22 cellular contexts compared by ENCODE assay signal in the genomic region with DNA sequence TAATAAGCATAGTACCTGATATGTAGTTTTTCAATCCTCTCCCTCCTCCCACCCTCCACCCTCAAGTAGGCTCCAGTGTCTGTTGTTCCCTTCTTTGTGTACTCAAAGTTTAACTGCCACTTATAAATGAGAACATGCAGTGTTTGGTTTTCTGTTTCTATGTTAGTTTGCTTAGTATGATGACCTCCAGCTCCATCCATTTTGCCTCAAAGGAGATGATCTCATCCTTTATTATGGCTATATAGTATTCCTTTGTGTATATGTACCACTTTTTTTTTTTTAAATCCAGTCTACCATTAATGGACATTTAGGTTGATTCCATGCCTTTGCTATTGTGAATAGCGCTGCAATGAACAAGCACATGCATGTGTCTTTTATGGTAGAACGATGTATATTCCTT. TPM values are rescaled to one million over a fixed set of nuclear protein-coding genes. Genes with fewer than 3 reads are reported as not detected.
DNase-seq lines count a peak whose midpoint lies in the region; ATAC-seq, FAIRE-seq and TF ChIP-seq lines count a peak whose summit lies in the region.
"Had no signal": no experiment of that assay in that cellular context is flagged by ENCODE, and none has a peak within 500 bp of the region (broad histone marks: within the 10 kb centered on the region; RNA-seq: fewer than 3 reads in every experiment).

No MANE protein-coding gene starts in this region.

- no TSS peak for BruUV-seq in K562 (replicated peaks; lab: Mats Ljungman, UMichigan)

- intact Hi-C loops in K562 (cut with micrococcal nuclease) = no loop called here
- intact Hi-C loops in left lung (cut with DNase I) = no loop called here

- CTCF ChIA-PET in SK-N-SH (lab: Yijun Ruan, JAX) (no interaction called here), K562 (lab: Yijun Ruan, JAX; ENCODE audit: low intra/inter-chr PET ratio) (no interaction called here)

- TF ChIP-seq CTCF in SK-N-SH (IDR thresholded peaks at IDR 0.05) (no peak), K562 (IDR thresholded peaks at IDR 0.05 in 2 of 3, conservative IDR thresholded peaks at IDR 0.05 in 1 of 3; ENCODE audit: insufficient read depth in 2 of 3, low read depth in 1 of 3, low read length in 3 of 3) (no peak), left lung (IDR thresholded peaks at IDR 0.05) (no peak)

- ATAC-seq in SK-N-SH treated with all-trans-retinoic acid at 6 μM for 48 hours (no peak), K562 (no peak), left lung (peak; percentile 16), HG02610 (IDR thresholded peaks at IDR 0.05; ENCODE audit: unreplicated experiment) (no peak)
- ATAC-seq: A549; CD8-positive, alpha-beta T cell had no signal

- H3K4me2 ChIP-seq in SK-N-SH (no peak overlapping the region), K562 (ENCODE audit: insufficient read depth, low read length) (no peak overlapping the region)
- H3K4me2 ChIP-seq: A549; BLaER1 treated with 17β-estradiol and CSF1 and Interleukin-3, amounts not matched to agents 10 nM and 100 nM had no signal

- peak; percentile 40 for FAIRE-seq in GM12891 (lab: Jason Lieb, UNC)
- FAIRE-seq in K562 (lab: Jason Lieb, UNC) = no peak
- FAIRE-seq: A549, D721Med, G401.6, GM12892, GM18507 had no signal

- no peak overlapping the region for H3K4me3 ChIP-seq in SK-N-SH (ENCODE audit: low read depth in 2 of 2, low read length in 1 of 2)
- H3K4me3 ChIP-seq in K562 = no peak overlapping the region
- H3K4me3 ChIP-seq in left lung = no peak overlapping the region
- H3K4me3 ChIP-seq: A549; BLaER1 treated with 17β-estradiol and CSF1 and Interleukin-3, amounts not matched to agents 10 nM and 100 nM had no signal

- in situ Hi-C loops in K562 (cut with MboI) = no loop called here

- H2AFZ ChIP-seq in SK-N-SH (ENCODE audit: low read depth) (no peak overlapping the region), K562 (ENCODE audit: low read depth, low read length) (no peak overlapping the region)

- H3K27me3 ChIP-seq in SK-N-SH (ENCODE audit: insufficient read depth) (no peaks in the 10 kb centered on the region), K562 (ENCODE audit: control insufficient read depth in 2 of 2, insufficient read depth in 2 of 2, low read length in 2 of 2) (no peaks in the 10 kb centered on the region), left lung (no peaks in the 10 kb centered on the region)
- H3K27me3 ChIP-seq: BLaER1 treated with 17β-estradiol and CSF1 and Interleukin-3, amounts not matched to agents 10 nM and 100 nM had no signal

- H3K9me3 ChIP-seq in SK-N-SH (peaks cover 9% of the 10 kb centered on the region; the same call in 1 of the 2 replicates), K562 (replicated peaks; ENCODE audit: control insufficient read depth, insufficient read depth, low read depth, low read length) (no peaks in the 10 kb centered on the region), left lung (peaks cover 0 to 17% of the 10 kb centered on the region in 2 donors)

- H4K20me1 ChIP-seq in SK-N-SH (ENCODE audit: insufficient read depth) (no peaks in the 10 kb centered on the region), K562 (replicated peaks; ENCODE audit: control insufficient read depth, insufficient read depth, low read length) (no peaks in the 10 kb centered on the region)

- H3K4me1 ChIP-seq in SK-N-SH (ENCODE audit: control insufficient read depth in 1 of 2, insufficient read depth in 2 of 2, low read depth in 1 of 2, low read length in 1 of 2) = peaks cover 0 to 8% of the 10 kb centered on the region in 2 experiments; a peak in 1 of 4 replicates
- H3K4me1 ChIP-seq in K562 (replicated peaks in 1 of 2; ENCODE audit: control insufficient read depth in 2 of 2, insufficient read depth in 2 of 2, low read length in 2 of 2) = peaks cover 0 to 9% of the 10 kb centered on the region in 2 experiments; a peak in 2 of 5 replicates
- peaks cover 0 to 15% of the 10 kb centered on the region in 2 donors for H3K4me1 ChIP-seq in left lung
- H3K4me1 ChIP-seq: Caco-2 had no signal

- TF ChIP-seq RAD21 in SK-N-SH (IDR thresholded peaks at IDR 0.05; ENCODE audit: low read length) (no peak), K562 (CRISPR knock-in tag; conservative IDR thresholded peaks at IDR 0.05 in 1 of 2, IDR thresholded peaks at IDR 0.05 in 1 of 2) (no peak)

- POLR2A ChIA-PET in SK-N-SH (lab: Yijun Ruan, JAX) (no interaction called here), K562 (lab: Yijun Ruan, JAX) (no interaction called here)

- no peaks in the 10 kb centered on the region for H3K9me2 ChIP-seq in SK-N-SH

- H3F3A ChIP-seq in SK-N-SH (replicated peaks; ENCODE audit: insufficient read depth) = peaks cover 2% of the 10 kb centered on the region

- no peak for DNase-seq in SK-N-SH
- no peak for DNase-seq in GM12891 (ENCODE audit: insufficient read length, low spot score)
- DNase-seq in K562 (ENCODE audit: extremely low read depth in 1 of 4, low spot score in 3 of 4) = no peak
- no peak for DNase-seq in left lung
- no peak for DNase-seq in kidney tubule cell (ENCODE audit: low spot score)
- DNase-seq: AML-193; Caco-2; Calu3; CD4-positive, alpha-beta T cell; CD8-positive, alpha-beta T cell; DMS79 treated with DMSO at 0.1 percent for 48 hours; GF-D8 had no signal

- TF ChIP-seq EP300 in SK-N-SH (IDR thresholded peaks at IDR 0.05; ENCODE audit: borderline replicate concordance in 1 of 2, low read depth in 1 of 2, low read length in 1 of 2) = no peak
- TF ChIP-seq EP300 in K562 (IDR thresholded peaks at IDR 0.05; ENCODE audit: low read length) = no peak

- no peak overlapping the region for H3K27ac ChIP-seq in SK-N-SH (ENCODE audit: low read depth in 2 of 2, low read length in 1 of 2)
- H3K27ac ChIP-seq in K562 (ENCODE audit: extremely low read depth, low read depth, low read length) = no peak overlapping the region
- H3K27ac ChIP-seq in left lung = no peak overlapping the region
- H3K27ac ChIP-seq: 22Rv1; A549; BLaER1 treated with 17β-estradiol and CSF1 and Interleukin-3, amounts not matched to agents 10 nM and 100 nM; C4-2B had no signal

- WGBS in SK-N-SH (ENCODE audit: low lambda C conversion rate) = 98% methylated on average over 2 of the region's 2 CpGs
- 100% methylated on average over 2 of the region's 2 CpGs for WGBS in K562 (ENCODE audit: insufficient coverage, low coverage, missing lambda C conversion rate)

- H3K36me3 ChIP-seq in SK-N-SH (replicated peaks in 1 of 2; ENCODE audit: control insufficient read depth in 1 of 2, insufficient read depth in 2 of 2, low read length in 1 of 2) (peaks cover 0 to 40% of the 10 kb centered on the region in 2 experiments), K562 (ENCODE audit: control insufficient read depth, insufficient read depth, low read length) (no peaks in the 10 kb centered on the region), left lung (peaks cover 0 to 5% of the 10 kb centered on the region in 2 donors)

- H3K9ac ChIP-seq in SK-N-SH (no peak overlapping the region), K562 (ENCODE audit: insufficient read depth in 1 of 2, low read depth in 2 of 2, low read length in 2 of 2) (no peak overlapping the region)
- H3K9ac ChIP-seq: BLaER1 treated with 17β-estradiol and CSF1 and Interleukin-3, amounts not matched to agents 10 nM and 100 nM had no signal

- TF ChIP-seq POLR2A in GM12891 (IDR thresholded peaks at IDR 0.05; ENCODE audit: low read depth, low read length) (no peak), K562 (conservative IDR thresholded peaks at IDR 0.05) (no peak)

- peaks cover 86% of the 10 kb centered on the region for H3K79me2 ChIP-seq in SK-N-SH (ENCODE audit: insufficient read depth)
- peaks cover 55% of the 10 kb centered on the region for H3K79me2 ChIP-seq in K562 (ENCODE audit: control insufficient read depth, insufficient read depth, low read length)

- no peaks in the 10 kb centered on the region for H3K9me1 ChIP-seq in K562 (ENCODE audit: control insufficient read depth, insufficient read depth, low read length)

RNA-seq across cellular contexts. Expression of gene POLK, which starts 20.5 kb away (rescaled TPM):
- polyA plus RNA-seq in SK-N-SH (2012; rRNA removed) (5.5 and 8.2 TPM in 2 replicates), K562 (2011; rRNA removed) (26.5 and 31.6 TPM in 2 replicates), K562 (2014; fragmentation: Illumina TruSeq; extraction: Trizol) (16.3 and 20.8 TPM in 2 replicates), K562 (2014; fragmentation: Nextera tagmentation; extraction: Ambion mirVana) (10 to 100 TPM in 1 of 2 experiments, 1 to 10 TPM in 1; 6.1 to 11.4 TPM), K562 (2014; rRNA removed) (13.3 and 15.2 TPM in 2 replicates)
- polyA plus RNA-seq in SK-N-SH (2012; cell fraction: cytosol; rRNA removed) = 7.7 and 9.5 TPM in 2 replicates
- 8.8 and 15.0 TPM in 2 replicates for polyA plus RNA-seq in SK-N-SH (2012; cell fraction: nucleus; rRNA removed)
- polyA plus RNA-seq in GM12891 (2012; ENCODE audit: low read depth, missing spikeins) = 9.3 TPM
- total RNA-seq in K562 (2011; cell fraction: chromatin; rRNA removed; ENCODE audit: low replicate concordance) = 19.5 and 84.0 TPM in 2 replicates
- total RNA-seq in K562 (2011; cell fraction: nucleolus; rRNA removed) = 9.0 and 15.1 TPM in 2 replicates
- total RNA-seq in K562 (2011; cell fraction: nucleoplasm; rRNA removed) = 23.5 and 47.5 TPM in 2 replicates
- total RNA-seq in K562 (2014; rRNA removed) (9.4 and 15.0 TPM in 2 replicates), K562 (2014; rRNA removed; fragmentation: Illumina TruSeq; extraction: Trizol) (26.2 and 26.4 TPM in 2 replicates), K562 (2015; rRNA removed; fragmentation: Illumina TruSeq; extraction: Trizol) (21.8 and 22.2 TPM in 2 replicates), K562 (2021) (15.3 and 16.5 TPM in 2 replicates), left lung (10 to 100 TPM; 33.0 to 33.5 TPM)
- polyA plus RNA-seq in K562 (2011; cell fraction: cytosol; rRNA removed) = 4.5 and 7.6 TPM in 2 replicates
- 20.8 and 20.9 TPM in 2 replicates for polyA plus RNA-seq in K562 (2011; cell fraction: nucleus; rRNA removed)
- polyA plus RNA-seq in K562 (2012) = 9.1 and 10.3 TPM in 2 replicates
- 72.2 and 76.7 TPM in 2 replicates for polyA minus RNA-seq in K562 (2011; rRNA and poly(A)+ RNA removed)
- 11.5 and 12.0 TPM in 2 replicates for polyA minus RNA-seq in K562 (2011; cell fraction: cytosol; rRNA and poly(A)+ RNA removed)
- 19.8 and 35.3 TPM in 2 replicates for polyA minus RNA-seq in K562 (2011; cell fraction: nucleus; rRNA and poly(A)+ RNA removed)

RNA-seq across cellular contexts. Expression of gene CERT1, which starts 20.8 kb away (rescaled TPM):
- 4.5 and 5.3 TPM in 2 replicates for polyA plus RNA-seq in SK-N-SH (2012; rRNA removed)
- 6.6 and 7.3 TPM in 2 replicates for polyA plus RNA-seq in SK-N-SH (2012; cell fraction: cytosol; rRNA removed)
- 4.2 and 5.1 TPM in 2 replicates for polyA plus RNA-seq in SK-N-SH (2012; cell fraction: nucleus; rRNA removed)
- polyA plus RNA-seq in GM12891 (2012; ENCODE audit: low read depth, missing spikeins) = 14.3 TPM
- 37.4 and 79.9 TPM in 2 replicates for total RNA-seq in K562 (2011; cell fraction: chromatin; rRNA removed; ENCODE audit: low replicate concordance)
- 11.7 and 14.3 TPM in 2 replicates for total RNA-seq in K562 (2011; cell fraction: nucleolus; rRNA removed)
- 41.1 and 65.3 TPM in 2 replicates for total RNA-seq in K562 (2011; cell fraction: nucleoplasm; rRNA removed)
- total RNA-seq in K562 (2014; rRNA removed) = 6.6 and 8.6 TPM in 2 replicates
- 20.8 and 26.6 TPM in 2 replicates for total RNA-seq in K562 (2014; rRNA removed; fragmentation: Illumina TruSeq; extraction: Trizol)
- 20.3 and 24.5 TPM in 2 replicates for total RNA-seq in K562 (2015; rRNA removed; fragmentation: Illumina TruSeq; extraction: Trizol)
- 19.4 and 24.7 TPM in 2 replicates for total RNA-seq in K562 (2021)
- 9.8 and 11.4 TPM in 2 replicates for polyA plus RNA-seq in K562 (2011; rRNA removed)
- 4.0 and 6.2 TPM in 2 replicates for polyA plus RNA-seq in K562 (2011; cell fraction: cytosol; rRNA removed)
- 9.4 and 10.4 TPM in 2 replicates for polyA plus RNA-seq in K562 (2011; cell fraction: nucleus; rRNA removed)
- polyA plus RNA-seq in K562 (2012) = 16.9 and 20.5 TPM in 2 replicates
- polyA plus RNA-seq in K562 (2014; fragmentation: Illumina TruSeq; extraction: Trizol) = 16.0 and 21.6 TPM in 2 replicates
- polyA plus RNA-seq in K562 (2014; fragmentation: Nextera tagmentation; extraction: Ambion mirVana) = 1 to 10 TPM; 3.4 to 5.1 TPM
- polyA plus RNA-seq in K562 (2014; rRNA removed) = 7.7 and 8.3 TPM in 2 replicates
- 41.3 and 46.5 TPM in 2 replicates for polyA minus RNA-seq in K562 (2011; rRNA and poly(A)+ RNA removed)
- 19.3 and 20.4 TPM in 2 replicates for polyA minus RNA-seq in K562 (2011; cell fraction: cytosol; rRNA and poly(A)+ RNA removed)
- polyA minus RNA-seq in K562 (2011; cell fraction: nucleus; rRNA and poly(A)+ RNA removed) = 22.9 and 24.8 TPM in 2 replicates
- 10 to 100 TPM; 63.4 to 72.7 TPM for total RNA-seq in left lung
